15 cellular contexts compared by ENCODE assay signal in the genomic region with DNA sequence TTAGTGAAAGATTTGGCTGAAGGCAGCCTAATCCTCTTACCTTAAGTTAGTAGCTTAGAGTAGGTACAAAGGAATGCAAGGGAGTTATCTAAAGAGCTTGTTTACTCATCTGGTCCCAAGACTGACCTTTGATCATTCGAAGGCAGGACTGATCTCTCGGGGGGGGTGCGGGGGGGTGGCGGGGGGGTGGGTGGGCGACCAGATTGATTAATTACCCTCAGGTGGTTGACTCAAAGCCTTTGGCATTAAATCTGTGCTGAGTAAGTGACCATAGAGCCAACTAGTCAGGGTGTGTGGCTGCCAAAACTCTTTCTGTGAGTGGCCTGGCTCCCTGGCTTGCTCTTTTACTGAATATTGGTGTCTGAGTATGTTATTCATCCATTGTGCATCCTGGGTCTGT.
"Had no signal": no experiment of that assay in that cellular context is flagged by ENCODE, and none has a peak within 500 bp of the region (broad histone marks: within the 10 kb centered on the region; RNA-seq: fewer than 3 reads in every experiment).

No MANE protein-coding gene starts in this region.

- FAIRE-seq: colon, endothelial cell of umbilical vein had no signal

- H3K4me1 ChIP-seq: right lobe of liver, tibial nerve had no signal

- H3K9me3 ChIP-seq: right lobe of liver had no signal

- H3K27ac Mint-ChIP-seq: activated CD8-positive, alpha-beta memory T cell treated with anti-CD3 and anti-CD28 coated beads, Interleukin-2, amount 10 ng/mL, durations not matched to agents 7 days and 5 days; activated naive CD8-positive, alpha-beta T cell treated with anti-CD3 and anti-CD28 coated beads for 36 hours; naive thymus-derived CD8-positive, alpha-beta T cell; stimulated activated memory B cell treated with anti-CD40 and anti-IgM and Interleukin-4, amounts not matched to agents 10 μg/mL and 1 μg/mL and 100 μg/mL, for 72 hours had no signal

- H3K4me3 Mint-ChIP-seq: activated CD8-positive, alpha-beta memory T cell treated with anti-CD3 and anti-CD28 coated beads, Interleukin-2, amount 10 ng/mL, durations not matched to agents 7 days and 5 days; activated naive CD8-positive, alpha-beta T cell treated with anti-CD3 and anti-CD28 coated beads for 36 hours; activated T-cell treated with anti-CD3 and anti-CD28 coated beads, Interleukin-2, amount 50 U/mL, for 4 hours; naive thymus-derived CD8-positive, alpha-beta T cell; stimulated activated memory B cell treated with anti-CD40 and anti-IgM and Interleukin-4, amounts not matched to agents 10 μg/mL and 1 μg/mL and 100 μg/mL, for 72 hours had no signal

- H3K4me3 ChIP-seq: cardiac muscle cell, right lobe of liver, tibial nerve had no signal

- ATAC-seq: activated CD8-positive, alpha-beta memory T cell treated with anti-CD3 and anti-CD28 coated beads, Interleukin-2, amount 10 ng/mL, durations not matched to agents 7 days and 5 days; activated T-cell treated with anti-CD3 and anti-CD28 coated beads, Interleukin-2, amount 50 U/mL, for 4 hours; left colon; naive thymus-derived CD8-positive, alpha-beta T cell; stimulated activated memory B cell treated with anti-CD40 and anti-IgM and Interleukin-4, amounts not matched to agents 10 μg/mL and 1 μg/mL and 100 μg/mL, for 72 hours had no signal

- H3K36me3 ChIP-seq: cardiac muscle cell, right lobe of liver, tibial nerve had no signal

- H3K27ac ChIP-seq: cardiac muscle cell, right lobe of liver, tibial nerve had no signal

- H3K27me3 Mint-ChIP-seq: activated CD8-positive, alpha-beta memory T cell treated with anti-CD3 and anti-CD28 coated beads, Interleukin-2, amount 10 ng/mL, durations not matched to agents 7 days and 5 days; activated naive CD8-positive, alpha-beta T cell treated with anti-CD3 and anti-CD28 coated beads for 36 hours; naive thymus-derived CD8-positive, alpha-beta T cell; stimulated activated memory B cell treated with anti-CD40 and anti-IgM and Interleukin-4, amounts not matched to agents 10 μg/mL and 1 μg/mL and 100 μg/mL, for 72 hours had no signal

- DNase-seq: activated CD4-positive, alpha-beta T cell treated with anti-CD3 and anti-CD28 coated beads for 1 hour; activated CD4-positive, alpha-beta T cell treated with anti-CD3 and anti-CD28 coated beads, Interleukin-2, amount 50 U/mL, for 48 hours; activated CD8-positive, alpha-beta memory T cell treated with anti-CD3 and anti-CD28 coated beads, Interleukin-2, amount 10 ng/mL, durations not matched to agents 7 days and 5 days; activated gamma-delta T cell; activated naive CD8-positive, alpha-beta T cell treated with anti-CD3 and anti-CD28 coated beads for 36 hours; activated T-cell treated with anti-CD3 and anti-CD28 coated beads, Interleukin-2, amount 50 U/mL, for 4 hours; hypothalamus; left colon; naive thymus-derived CD8-positive, alpha-beta T cell; right lobe of liver had no signal

- H3K27me3 ChIP-seq: cardiac muscle cell, right lobe of liver, tibial nerve had no signal

- H3K4me1 Mint-ChIP-seq: activated CD8-positive, alpha-beta memory T cell treated with anti-CD3 and anti-CD28 coated beads, Interleukin-2, amount 10 ng/mL, durations not matched to agents 7 days and 5 days; activated naive CD8-positive, alpha-beta T cell treated with anti-CD3 and anti-CD28 coated beads for 36 hours; naive thymus-derived CD8-positive, alpha-beta T cell; stimulated activated memory B cell treated with anti-CD40 and anti-IgM and Interleukin-4, amounts not matched to agents 10 μg/mL and 1 μg/mL and 100 μg/mL, for 72 hours had no signal

- H3K36me3 Mint-ChIP-seq: activated CD8-positive, alpha-beta memory T cell treated with anti-CD3 and anti-CD28 coated beads, Interleukin-2, amount 10 ng/mL, durations not matched to agents 7 days and 5 days; activated naive CD8-positive, alpha-beta T cell treated with anti-CD3 and anti-CD28 coated beads for 36 hours; stimulated activated memory B cell treated with anti-CD40 and anti-IgM and Interleukin-4, amounts not matched to agents 10 μg/mL and 1 μg/mL and 100 μg/mL, for 72 hours had no signal
